8 cellular contexts compared by ENCODE assay signal in the genomic region with DNA sequence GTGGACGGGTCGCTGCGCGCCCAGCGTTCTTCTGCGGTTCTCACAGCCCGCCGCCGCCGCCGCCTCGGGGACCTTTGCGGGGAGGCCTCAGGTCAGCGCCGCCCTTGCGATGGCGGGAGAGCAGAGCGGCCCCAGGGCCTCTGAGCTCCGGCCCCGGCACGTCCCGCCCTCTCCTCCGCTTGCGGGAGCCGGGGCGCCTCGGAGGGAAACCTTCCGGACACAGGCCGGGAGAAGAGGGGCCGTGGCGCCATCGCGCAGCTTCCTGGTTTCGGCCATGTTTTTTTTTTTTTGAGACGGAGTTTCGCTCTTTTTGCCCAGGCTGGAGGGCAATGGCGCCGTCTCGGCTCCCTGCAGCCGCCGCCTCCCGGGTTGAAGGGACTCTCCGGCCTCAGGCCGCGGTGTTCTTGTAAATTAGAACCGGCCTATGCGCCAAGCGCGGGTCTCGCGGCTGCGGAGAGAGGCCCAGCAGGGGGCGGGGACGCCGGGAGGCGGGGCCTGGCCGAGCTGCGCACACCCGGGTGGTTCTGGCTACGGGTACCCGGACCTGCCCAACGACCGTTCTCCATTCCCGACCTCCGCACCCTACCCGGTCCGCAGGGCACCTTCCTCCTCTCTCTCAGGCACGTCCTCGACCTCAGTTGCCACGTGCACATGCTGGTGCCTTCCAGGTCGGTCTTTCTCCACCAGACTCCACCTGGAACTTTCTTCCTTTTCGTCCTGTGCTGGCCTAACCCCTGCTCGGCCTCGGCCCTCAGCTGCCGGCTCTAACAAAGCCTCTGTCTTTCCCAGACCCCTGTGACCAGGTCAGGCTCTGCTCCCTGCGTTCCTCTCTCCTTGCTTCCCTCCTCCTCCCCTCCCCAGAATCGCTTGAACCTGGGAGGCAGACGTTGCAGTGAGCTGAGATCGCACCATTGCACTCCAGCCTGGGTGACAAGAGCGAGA. TPM values are rescaled to one million over a fixed set of nuclear protein-coding genes. Genes with fewer than 3 reads are reported as not detected.
A peak's percentile ranks its signal among the peaks of the same experiment; 100 is the strongest.
DNase-seq lines count a peak whose midpoint lies in the region; ATAC-seq and TF ChIP-seq lines count a peak whose summit lies in the region.

No MANE protein-coding gene starts in this region.

- ATAC-seq in GM18861 (IDR thresholded peaks at IDR 0.05; ENCODE audit: unreplicated experiment): peak; percentile 61
- ATAC-seq in HG03064 (IDR thresholded peaks at IDR 0.05; ENCODE audit: low read depth, unreplicated experiment): peak; percentile 62

- TF ChIP-seq CTCF in AG10803 (conservative IDR thresholded peaks at IDR 0.05; ENCODE audit: low read length): no peak

- peaks cover 3% of the 10 kb centered on the region for H3K9me3 ChIP-seq in ectodermal cell (ENCODE audit: control insufficient read depth, low read length)

- peaks cover 10% of the 10 kb centered on the region for H3K36me3 ChIP-seq in ectodermal cell (ENCODE audit: control insufficient read depth, insufficient read depth, low read length)

- H3K4me3 ChIP-seq in AG10803 (ENCODE audit: low read length) (peak overlapping the region; percentile 96), ectodermal cell (ENCODE audit: insufficient read depth, low read depth, low read length) (peak overlapping the region; percentile 70)

- H3K27ac ChIP-seq in ectodermal cell (ENCODE audit: insufficient read depth, low read depth, low read length, poor library complexity, severe bottlenecking): peak overlapping the region; percentile 30

- peak; percentile 61 for DNase-seq in AG10803 (ENCODE audit: low read depth)
- DNase-seq in NCI-H446 treated with DMSO at 0.1 percent for 48 hours (lab: John Stamatoyannopoulos, UW): peak; percentile 9
- DNase-seq in activated CD8-positive, alpha-beta memory T cell treated with anti-CD3 and anti-CD28 coated beads for 1 hour (ENCODE audit: extremely low read depth in 1 of 2, low read depth in 1 of 2): peak; percentile 29 to 60
- peak; percentile 83 for DNase-seq in medulla oblongata (ENCODE audit: extremely low spot score)
- DNase-seq in stimulated activated CD8-positive, alpha-beta memory T cell treated with anti-CD3 and anti-CD28 coated beads, Interleukin-12 subunit alpha, Interleukin-12 subunit beta, amount 100 ng/mL, for 1 hour (ENCODE audit: low read depth): peak; percentile 64

- H3K27me3 ChIP-seq in ectodermal cell (ENCODE audit: control insufficient read depth, insufficient read depth, low read length, poor library complexity, severe bottlenecking): no peaks in the 10 kb centered on the region

- 3 to 4% methylated on average over 80 of the region's 80 CpGs for WGBS in ectodermal cell, 2 experiments

- H3K4me1 ChIP-seq in ectodermal cell (ENCODE audit: control insufficient read depth, insufficient read depth, low read length): no peaks in the 10 kb centered on the region

RNA-seq across cellular contexts. Expression of a gene that starts 28.8 kb away (rescaled TPM):
- 80.0 TPM for polyA plus RNA-seq in ectodermal cell (2013, experiment 1 of 4)
- 82.0 TPM for polyA plus RNA-seq in ectodermal cell (2013, experiment 2 of 4)
- 50.9 TPM for polyA plus RNA-seq in ectodermal cell (2013, experiment 3 of 4)
- polyA plus RNA-seq in ectodermal cell (2013, experiment 4 of 4): 56.3 TPM

RNA-seq across cellular contexts. Expression of a gene that starts 29.7 kb away (rescaled TPM):
- polyA plus RNA-seq in ectodermal cell (2013, experiment 1 of 4): 49.8 TPM
- polyA plus RNA-seq in ectodermal cell (2013, experiment 2 of 4): 49.1 TPM
- polyA plus RNA-seq in ectodermal cell (2013, experiment 3 of 4): 41.8 TPM
- polyA plus RNA-seq in ectodermal cell (2013, experiment 4 of 4): 55.1 TPM

Comparison
In these comparisons a context has a peak if more than half of its experiments do, and no peak if none do; other contexts are left out.
1. Peak in every context shown above with its lines: DNase-seq, ATAC-seq, H3K4me3 ChIP-seq and H3K27ac ChIP-seq.
2. DNase-seq: peak in every context shown above with its lines; median percentile 83 in medulla oblongata; 64 in stimulated activated CD8-positive, alpha-beta memory T cell treated with anti-CD3 and anti-CD28 coated beads, Interleukin-12 subunit alpha, Interleukin-12 subunit beta, amount 100 ng/mL, for 1 hour; 61 in AG10803; 44 in activated CD8-positive, alpha-beta memory T cell treated with anti-CD3 and anti-CD28 coated beads for 1 hour; 9 in NCI-H446 treated with DMSO at 0.1 percent for 48 hours.